11 cellular contexts compared by ENCODE assay signal in genomic region chr3:161489390-161489789, GRCh38. TPM values are rescaled to one million over a fixed set of nuclear protein-coding genes. Genes with fewer than 3 reads are reported as not detected.
DNase-seq lines count a peak whose midpoint lies in the region; ATAC-seq and TF ChIP-seq lines count a peak whose summit lies in the region.
"Had no signal": no experiment of that assay in that cellular context is flagged by ENCODE, and none has a peak within 500 bp of the region (broad histone marks: within the 10 kb centered on the region; RNA-seq: fewer than 3 reads in every experiment).

No MANE protein-coding gene starts in this region.

- ATAC-seq in GM19328 (IDR thresholded peaks at IDR 0.05; ENCODE audit: unreplicated experiment) (peak; percentile 99), HG02840 (IDR thresholded peaks at IDR 0.05; ENCODE audit: low FRiP score, unreplicated experiment) (peak; percentile 96), HG03565 (IDR thresholded peaks at IDR 0.05; ENCODE audit: unreplicated experiment) (peak; percentile 96)
- ATAC-seq in stimulated activated naive B cell treated with anti-CD40 and anti-IgM and Interleukin-4, amounts not matched to agents 10 μg/mL and 1 μg/mL and 100 μg/mL, for 72 hours (replicated peaks): peak; percentile 86
- ATAC-seq: T-cell had no signal

- peaks cover 5 to 10% of the 10 kb centered on the region in 2 donors for H3K27me3 Mint-ChIP-seq in stimulated activated naive B cell treated with anti-CD40 and anti-IgM and Interleukin-4, amounts not matched to agents 10 μg/mL and 1 μg/mL and 100 μg/mL, for 72 hours
- H3K27me3 Mint-ChIP-seq: progenitor cell of endocrine pancreas had no signal

- H3K4me3 Mint-ChIP-seq in stimulated activated naive B cell treated with anti-CD40 and anti-IgM and Interleukin-4, amounts not matched to agents 10 μg/mL and 1 μg/mL and 100 μg/mL, for 72 hours: no peak overlapping the region
- H3K4me3 Mint-ChIP-seq: T-cell had no signal

- intact Hi-C loops in ovary (cut with DNase I): no loop called here

- TF ChIP-seq CTCF in osteoblast (IDR thresholded peaks at IDR 0.05; ENCODE audit: extremely low read depth, low read depth, low read length): no peak
- no peak for TF ChIP-seq CTCF in ovary (IDR thresholded peaks at IDR 0.05)

- DNase-seq in stimulated activated naive B cell treated with anti-CD40 and anti-IgM and Interleukin-4, amounts not matched to agents 10 μg/mL and 1 μg/mL and 100 μg/mL, for 72 hours: no peak
- DNase-seq in AG20443 (ENCODE audit: low spot score) (no peak), osteoblast (ENCODE audit: insufficient read length, low spot score, missing footprints) (no peak), ovary (no peak)
- DNase-seq: NCI-H2171, T-cell had no signal

- H3K27me3 ChIP-seq in osteoblast (ENCODE audit: insufficient read depth, low read length) (no peaks in the 10 kb centered on the region), ovary (no peaks in the 10 kb centered on the region)
- H3K27me3 ChIP-seq: breast epithelium had no signal

- no peak overlapping the region for H3K4me2 ChIP-seq in osteoblast (ENCODE audit: insufficient read depth, low read length)

- no peak overlapping the region for H2AFZ ChIP-seq in osteoblast (ENCODE audit: low read length)

- H4K20me1 ChIP-seq in osteoblast (ENCODE audit: insufficient read depth, low read length): no peaks in the 10 kb centered on the region

- H3K4me3 ChIP-seq in osteoblast (ENCODE audit: insufficient read depth, low read length) (no peak overlapping the region), ovary (no peak overlapping the region)
- H3K4me3 ChIP-seq: breast epithelium had no signal

- TF ChIP-seq EP300 in ovary (IDR thresholded peaks at IDR 0.05): no peak

- H3K9me3 ChIP-seq in osteoblast (ENCODE audit: low read depth, low read length) (no peaks in the 10 kb centered on the region), ovary (no peaks in the 10 kb centered on the region)
- H3K9me3 ChIP-seq: breast epithelium had no signal

- H3K36me3 ChIP-seq in osteoblast (ENCODE audit: insufficient read depth, low read length) (no peaks in the 10 kb centered on the region), ovary (no peaks in the 10 kb centered on the region)
- H3K36me3 ChIP-seq: breast epithelium had no signal

- peak overlapping the region; percentile 63 for H3K27ac Mint-ChIP-seq in stimulated activated naive B cell treated with anti-CD40 and anti-IgM and Interleukin-4, amounts not matched to agents 10 μg/mL and 1 μg/mL and 100 μg/mL, for 72 hours
- H3K27ac Mint-ChIP-seq: progenitor cell of endocrine pancreas, T-cell had no signal

- no peaks in the 10 kb centered on the region for H3K79me2 ChIP-seq in osteoblast (ENCODE audit: insufficient read depth, low read length)

- peaks cover 0 to 2% of the 10 kb centered on the region in 2 donors for H3K9me3 Mint-ChIP-seq in stimulated activated naive B cell treated with anti-CD40 and anti-IgM and Interleukin-4, amounts not matched to agents 10 μg/mL and 1 μg/mL and 100 μg/mL, for 72 hours

- H3K27ac ChIP-seq in osteoblast (ENCODE audit: low read depth, low read length): no peak overlapping the region
- no peak overlapping the region for H3K27ac ChIP-seq in ovary
- H3K27ac ChIP-seq: breast epithelium had no signal

- H3K4me1 Mint-ChIP-seq in stimulated activated naive B cell treated with anti-CD40 and anti-IgM and Interleukin-4, amounts not matched to agents 10 μg/mL and 1 μg/mL and 100 μg/mL, for 72 hours: peaks cover 1 to 5% of the 10 kb centered on the region in 2 donors
- H3K4me1 Mint-ChIP-seq: T-cell had no signal

- TF ChIP-seq POLR2A in ovary (IDR thresholded peaks at IDR 0.05): no peak

- H3K4me1 ChIP-seq in osteoblast (ENCODE audit: insufficient read depth, low read length) (no peaks in the 10 kb centered on the region), ovary (ENCODE audit: insufficient read depth) (no peaks in the 10 kb centered on the region)
- H3K4me1 ChIP-seq: breast epithelium had no signal

- no peaks in the 10 kb centered on the region for H3K36me3 Mint-ChIP-seq in stimulated activated naive B cell treated with anti-CD40 and anti-IgM and Interleukin-4, amounts not matched to agents 10 μg/mL and 1 μg/mL and 100 μg/mL, for 72 hours
- H3K36me3 Mint-ChIP-seq: T-cell had no signal

RNA-seq across cellular contexts. Expression of gene OTOL1, which starts 7.2 kb away (rescaled TPM):
- total RNA-seq in osteoblast (not detected in 2 replicates), ovary (not detected)
- not detected for polyA plus RNA-seq in ovary
- total RNA-seq: breast epithelium, progenitor cell of endocrine pancreas, T-cell had no signal
